1 cellular context compared by ENCODE assay signal in the genomic region with DNA sequence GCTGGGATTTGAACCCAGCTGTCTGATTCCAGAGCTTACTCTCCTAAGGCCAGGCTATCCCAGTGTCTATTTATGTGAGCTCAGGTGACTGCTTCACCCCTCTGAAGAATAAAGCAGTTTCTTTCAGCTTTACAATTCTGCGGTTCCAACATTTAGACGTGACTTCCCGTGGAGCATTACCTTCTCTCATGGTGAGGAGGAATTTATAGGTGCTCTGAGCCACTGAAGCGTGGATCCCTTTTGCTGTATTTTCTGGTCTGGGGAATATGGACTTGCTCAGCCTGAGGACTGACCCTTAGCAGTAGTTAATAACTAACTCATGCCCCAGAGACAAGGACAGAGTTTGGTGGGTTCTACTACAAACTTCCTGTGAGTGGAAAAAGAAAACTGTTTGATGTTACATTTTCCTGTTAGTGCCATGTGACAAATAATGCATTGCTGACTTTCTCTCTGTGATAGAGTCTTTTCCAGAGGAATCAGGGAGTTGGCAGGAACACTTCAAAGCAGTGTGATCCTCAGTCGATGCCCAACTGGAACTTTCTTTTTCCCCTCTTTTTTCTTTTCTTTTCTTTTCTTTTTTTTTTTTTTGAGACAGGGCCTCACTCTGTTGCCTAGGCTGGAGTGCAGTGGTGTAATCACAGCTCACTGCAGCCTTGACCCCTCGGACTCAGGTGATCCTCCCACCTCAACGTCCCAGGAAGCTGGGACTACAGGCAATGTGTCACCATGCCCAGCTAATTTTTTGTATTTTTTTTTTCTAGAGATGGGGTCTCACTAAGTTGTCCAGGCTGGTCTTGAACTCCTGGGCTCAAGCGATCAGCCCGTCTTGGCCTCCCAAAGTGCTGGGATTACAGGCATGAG.
TF ChIP-seq lines count a peak whose summit lies in the region.

No MANE protein-coding gene starts in this region.

TF ChIP-seq in HepG2, 621 proteins besides CTCF, POLR2A, EP300 and RAD21 (continued from another document and continues in another):
- TF ChIP-seq, protein P1, sequence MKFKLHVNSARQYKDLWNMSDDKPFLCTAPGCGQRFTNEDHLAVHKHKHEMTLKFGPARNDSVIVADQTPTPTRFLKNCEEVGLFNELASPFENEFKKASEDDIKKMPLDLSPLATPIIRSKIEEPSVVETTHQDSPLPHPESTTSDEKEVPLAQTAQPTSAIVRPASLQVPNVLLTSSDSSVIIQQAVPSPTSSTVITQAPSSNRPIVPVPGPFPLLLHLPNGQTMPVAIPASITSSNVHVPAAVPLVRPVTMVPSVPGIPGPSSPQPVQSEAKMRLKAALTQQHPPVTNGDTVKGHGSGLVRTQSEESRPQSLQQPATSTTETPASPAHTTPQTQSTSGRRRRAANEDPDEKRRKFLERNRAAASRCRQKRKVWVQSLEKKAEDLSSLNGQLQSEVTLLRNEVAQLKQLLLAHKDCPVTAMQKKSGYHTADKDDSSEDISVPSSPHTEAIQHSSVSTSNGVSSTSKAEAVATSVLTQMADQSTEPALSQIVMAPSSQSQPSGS (CRISPR knock-in tag; IDR thresholded peaks at IDR 0.05), result peak; percentile 27
- TF ChIP-seq ZNF263 (CRISPR knock-in tag; IDR thresholded peaks at IDR 0.05) (peak; percentile 47), DNMT3B (CRISPR knock-in tag; conservative IDR thresholded peaks at IDR 0.05) (0 out of 2 replicates have a peak, but pooled peaks have one; percentile 18), TCF7L2 (IDR thresholded peaks at IDR 0.05; ENCODE audit: low read depth, low read length) (no peak), ESRRA (CRISPR knock-in tag; IDR thresholded peaks at IDR 0.05; ENCODE audit: low read depth) (peak; percentile 73; the same call in 1 of the 2 replicates), PRDM15 (CRISPR knock-in tag; IDR thresholded peaks at IDR 0.05) (no peak; the same call in 1 of the 2 replicates), ZNF484 (CRISPR knock-in tag; IDR thresholded peaks at IDR 0.05; ENCODE audit: borderline replicate concordance, low read depth) (no peak), ZFP91 (CRISPR knock-in tag; IDR thresholded peaks at IDR 0.05; ENCODE audit: borderline replicate concordance) (peak; percentile 70; the same call in 1 of the 2 replicates), HMG20A (CRISPR knock-in tag; IDR thresholded peaks at IDR 0.05; ENCODE audit: borderline replicate concordance) (peak; percentile 65; the same call in 1 of the 2 replicates), HNF4G (IDR thresholded peaks at IDR 0.05; ENCODE audit: borderline replicate concordance, low read depth, low read length) (peak; percentile 22; the same call in 1 of the 2 replicates), HNF4G (CRISPR knock-in tag; IDR thresholded peaks at IDR 0.05; ENCODE audit: borderline replicate concordance, low read depth) (peak; percentile 76; the same call in 1 of the 2 replicates), CREM (IDR thresholded peaks at IDR 0.05) (peak; percentile 85), CREM (CRISPR knock-in tag; IDR thresholded peaks at IDR 0.05) (no peak), ATF5 (CRISPR knock-in tag; IDR thresholded peaks at IDR 0.05; ENCODE audit: low read depth) (no peak), ZNF546 (CRISPR knock-in tag; conservative IDR thresholded peaks at IDR 0.05) (no peak), AGO2 (optimal IDR thresholded peaks at IDR 0.05; ENCODE audit: low read depth, low read length) (no peak), TEAD3 (CRISPR knock-in tag; optimal IDR thresholded peaks at IDR 0.05; ENCODE audit: borderline replicate concordance) (peak; percentile 50), HIVEP1 (CRISPR knock-in tag; IDR thresholded peaks at IDR 0.05) (0 out of 2 replicates have a peak, but pooled peaks have one; percentile 22), SP5 (CRISPR knock-in tag; IDR thresholded peaks at IDR 0.05; ENCODE audit: borderline replicate concordance, low read depth) (peak; percentile 92), ZNF501 (CRISPR knock-in tag; IDR thresholded peaks at IDR 0.05) (no peak; the same call in 1 of the 2 replicates), ZFP90 (CRISPR knock-in tag; IDR thresholded peaks at IDR 0.05; ENCODE audit: borderline replicate concordance) (no peak; the same call in 1 of the 2 replicates), DR1 (CRISPR knock-in tag; IDR thresholded peaks at IDR 0.05) (no peak), ZBTB4 (CRISPR knock-in tag; IDR thresholded peaks at IDR 0.05; ENCODE audit: borderline replicate concordance) (peak; percentile 84; the same call in 1 of the 2 replicates), ZNF589 (CRISPR knock-in tag; conservative IDR thresholded peaks at IDR 0.05) (no peak), BATF2 (CRISPR knock-in tag; IDR thresholded peaks at IDR 0.05) (no peak), ZNF703 (CRISPR knock-in tag; IDR thresholded peaks at IDR 0.05; ENCODE audit: borderline replicate concordance) (no peak), ETV5 (CRISPR knock-in tag; IDR thresholded peaks at IDR 0.05; ENCODE audit: borderline replicate concordance) (peak; percentile 88), ZNF441 (CRISPR knock-in tag; IDR thresholded peaks at IDR 0.05; ENCODE audit: borderline replicate concordance) (0 out of 2 replicates have a peak, but pooled peaks have one; percentile 9)
- TF ChIP-seq, protein P2, sequence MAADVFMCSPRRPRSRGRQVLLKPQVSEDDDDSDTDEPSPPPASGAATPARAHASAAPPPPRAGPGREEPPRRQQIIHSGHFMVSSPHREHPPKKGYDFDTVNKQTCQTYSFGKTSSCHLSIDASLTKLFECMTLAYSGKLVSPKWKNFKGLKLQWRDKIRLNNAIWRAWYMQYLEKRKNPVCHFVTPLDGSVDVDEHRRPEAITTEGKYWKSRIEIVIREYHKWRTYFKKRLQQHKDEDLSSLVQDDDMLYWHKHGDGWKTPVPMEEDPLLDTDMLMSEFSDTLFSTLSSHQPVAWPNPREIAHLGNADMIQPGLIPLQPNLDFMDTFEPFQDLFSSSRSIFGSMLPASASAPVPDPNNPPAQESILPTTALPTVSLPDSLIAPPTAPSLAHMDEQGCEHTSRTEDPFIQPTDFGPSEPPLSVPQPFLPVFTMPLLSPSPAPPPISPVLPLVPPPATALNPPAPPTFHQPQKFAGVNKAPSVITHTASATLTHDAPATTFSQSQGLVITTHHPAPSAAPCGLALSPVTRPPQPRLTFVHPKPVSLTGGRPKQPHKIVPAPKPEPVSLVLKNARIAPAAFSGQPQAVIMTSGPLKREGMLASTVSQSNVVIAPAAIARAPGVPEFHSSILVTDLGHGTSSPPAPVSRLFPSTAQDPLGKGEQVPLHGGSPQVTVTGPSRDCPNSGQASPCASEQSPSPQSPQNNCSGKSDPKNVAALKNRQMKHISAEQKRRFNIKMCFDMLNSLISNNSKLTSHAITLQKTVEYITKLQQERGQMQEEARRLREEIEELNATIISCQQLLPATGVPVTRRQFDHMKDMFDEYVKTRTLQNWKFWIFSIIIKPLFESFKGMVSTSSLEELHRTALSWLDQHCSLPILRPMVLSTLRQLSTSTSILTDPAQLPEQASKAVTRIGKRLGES (CRISPR knock-in tag; IDR thresholded peaks at IDR 0.05; ENCODE audit: borderline replicate concordance), result no peak
- TF ChIP-seq, protein P3, sequence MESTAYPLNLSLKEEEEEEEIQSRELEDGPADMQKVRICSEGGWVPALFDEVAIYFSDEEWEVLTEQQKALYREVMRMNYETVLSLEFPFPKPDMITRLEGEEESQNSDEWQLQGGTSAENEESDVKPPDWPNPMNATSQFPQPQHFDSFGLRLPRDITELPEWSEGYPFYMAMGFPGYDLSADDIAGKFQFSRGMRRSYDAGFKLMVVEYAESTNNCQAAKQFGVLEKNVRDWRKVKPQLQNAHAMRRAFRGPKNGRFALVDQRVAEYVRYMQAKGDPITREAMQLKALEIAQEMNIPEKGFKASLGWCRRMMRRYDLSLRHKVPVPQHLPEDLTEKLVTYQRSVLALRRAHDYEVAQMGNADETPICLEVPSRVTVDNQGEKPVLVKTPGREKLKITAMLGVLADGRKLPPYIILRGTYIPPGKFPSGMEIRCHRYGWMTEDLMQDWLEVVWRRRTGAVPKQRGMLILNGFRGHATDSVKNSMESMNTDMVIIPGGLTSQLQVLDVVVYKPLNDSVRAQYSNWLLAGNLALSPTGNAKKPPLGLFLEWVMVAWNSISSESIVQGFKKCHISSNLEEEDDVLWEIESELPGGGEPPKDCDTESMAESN (CRISPR knock-in tag; conservative IDR thresholded peaks at IDR 0.05), result peak; percentile 73; the same call in 1 of the 2 replicates
- TF ChIP-seq, protein P4, sequence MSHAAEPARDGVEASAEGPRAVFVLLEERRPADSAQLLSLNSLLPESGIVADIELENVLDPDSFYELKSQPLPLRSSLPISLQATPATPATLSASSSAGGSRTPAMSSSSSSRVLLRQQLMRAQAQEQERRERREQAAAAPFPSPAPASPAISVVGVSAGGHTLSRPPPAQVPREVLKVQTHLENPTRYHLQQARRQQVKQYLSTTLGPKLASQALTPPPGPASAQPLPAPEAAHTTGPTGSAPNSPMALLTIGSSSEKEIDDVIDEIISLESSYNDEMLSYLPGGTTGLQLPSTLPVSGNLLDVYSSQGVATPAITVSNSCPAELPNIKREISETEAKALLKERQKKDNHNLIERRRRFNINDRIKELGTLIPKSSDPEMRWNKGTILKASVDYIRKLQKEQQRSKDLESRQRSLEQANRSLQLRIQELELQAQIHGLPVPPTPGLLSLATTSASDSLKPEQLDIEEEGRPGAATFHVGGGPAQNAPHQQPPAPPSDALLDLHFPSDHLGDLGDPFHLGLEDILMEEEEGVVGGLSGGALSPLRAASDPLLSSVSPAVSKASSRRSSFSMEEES (CRISPR knock-in tag; IDR thresholded peaks at IDR 0.05), result peak; percentile 95
- TF ChIP-seq, protein P5, sequence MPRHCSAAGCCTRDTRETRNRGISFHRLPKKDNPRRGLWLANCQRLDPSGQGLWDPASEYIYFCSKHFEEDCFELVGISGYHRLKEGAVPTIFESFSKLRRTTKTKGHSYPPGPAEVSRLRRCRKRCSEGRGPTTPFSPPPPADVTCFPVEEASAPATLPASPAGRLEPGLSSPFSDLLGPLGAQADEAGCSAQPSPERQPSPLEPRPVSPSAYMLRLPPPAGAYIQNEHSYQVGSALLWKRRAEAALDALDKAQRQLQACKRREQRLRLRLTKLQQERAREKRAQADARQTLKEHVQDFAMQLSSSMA (CRISPR knock-in tag; IDR thresholded peaks at IDR 0.05), result peak; percentile 4; the same call in 1 of the 2 replicates
